In the genomic region with DNA sequence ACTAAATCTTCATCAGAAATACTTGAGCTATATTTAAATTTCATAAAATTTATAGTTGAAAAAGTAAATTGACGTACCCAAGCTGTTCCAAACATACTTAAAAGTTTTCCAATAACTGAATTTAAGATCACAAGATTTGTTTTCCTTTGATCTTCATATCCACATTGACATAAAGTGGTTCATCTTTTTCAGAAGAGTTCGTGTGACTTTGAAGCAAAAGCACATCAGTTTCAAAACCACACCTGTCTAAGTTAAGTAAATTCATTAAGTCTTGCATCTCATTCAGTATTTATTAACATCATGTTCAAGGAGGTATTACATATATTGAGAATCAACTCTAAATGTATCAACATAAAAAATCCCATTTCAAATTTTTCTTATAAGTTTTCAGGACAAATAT, we compare ENCODE assay signal across 16 cellular contexts.
"Had no signal": no experiment of that assay in that cellular context is flagged by ENCODE, and none has a peak within 500 bp of the region (broad histone marks: within the 10 kb centered on the region; RNA-seq: fewer than 3 reads in every experiment).

No MANE protein-coding gene starts in this region.

- H3K27ac ChIP-seq: dorsolateral prefrontal cortex, skin epidermis, stomach, thoracic aorta had no signal

- H3K27me3 ChIP-seq: dorsolateral prefrontal cortex, stomach had no signal

- H3K9me3 ChIP-seq: thoracic aorta had no signal

- FAIRE-seq: astrocyte had no signal

- H3K27ac Mint-ChIP-seq: activated CD8-positive, alpha-beta T cell treated with anti-CD3 and anti-CD28 coated beads for 36 hours; T-helper 17 cell had no signal

- DNase-seq: activated CD4-positive, alpha-beta T cell treated with anti-CD3 and anti-CD28 coated beads for 48 hours; activated CD8-positive, alpha-beta T cell treated with anti-CD3 and anti-CD28 coated beads for 36 hours; activated effector memory CD4-positive, alpha-beta T cell treated with Interleukin-2 at 50 U/mL for 16 hours; activated naive CD4-positive, alpha-beta T cell treated with anti-CD3 and anti-CD28 coated beads, Interleukin-2, amount 50 U/mL, for 16 hours; activated T-cell treated with anti-CD3 and anti-CD28 coated beads, Interleukin-2, amount 50 U/mL, for 4 hours; dorsolateral prefrontal cortex; left ventricle myocardium superior; mesenchymal stem cell; occipital lobe; right cardiac atrium; stomach; T-helper 17 cell had no signal

- H3K27me3 Mint-ChIP-seq: activated CD8-positive, alpha-beta T cell treated with anti-CD3 and anti-CD28 coated beads for 36 hours; T-helper 17 cell had no signal

- H3K4me3 Mint-ChIP-seq: activated CD8-positive, alpha-beta T cell treated with anti-CD3 and anti-CD28 coated beads for 36 hours; activated T-cell treated with anti-CD3 and anti-CD28 coated beads, Interleukin-2, amount 50 U/mL, for 4 hours; nephron; T-helper 17 cell had no signal

- ATAC-seq: activated CD8-positive, alpha-beta T cell treated with anti-CD3 and anti-CD28 coated beads for 36 hours; activated T-cell treated with anti-CD3 and anti-CD28 coated beads, Interleukin-2, amount 50 U/mL, for 4 hours; left ventricle myocardium superior; right cardiac atrium; T-helper 17 cell had no signal

- H3K4me3 ChIP-seq: dorsolateral prefrontal cortex, skin epidermis, stomach, thoracic aorta had no signal

- H3K36me3 ChIP-seq: stomach, thoracic aorta had no signal

- H3K9me3 Mint-ChIP-seq: activated T-cell treated with anti-CD3 and anti-CD28 coated beads, Interleukin-2, amount 50 U/mL, for 4 hours had no signal
